ENCODE assay signal across 26 cellular contexts in genomic region chrX:132590350-132591026, GRCh38.
"Had no signal": no experiment of that assay in that cellular context is flagged by ENCODE, and none has a peak within 500 bp of the region (broad histone marks: within the 10 kb centered on the region; RNA-seq: fewer than 3 reads in every experiment).

No MANE protein-coding gene starts in this region.

- H3K36me3 ChIP-seq: neural progenitor cell, ovary, spleen, stomach, thoracic aorta, thyroid gland, tibial nerve, upper lobe of left lung, vagina had no signal

- DNase-seq: natural killer cell; occipital lobe; ovary; posterior cingulate gyrus; psoas muscle; right cardiac atrium; spleen; stimulated activated CD4-positive, alpha-beta T cell treated with anti-CD3 and anti-CD28 coated beads, Interleukin-12 subunit alpha, Interleukin-12 subunit beta, amount 100 ng/mL, for 4 hours; stimulated activated CD4-positive, alpha-beta T cell treated with anti-CD3 and anti-CD28 coated beads, Interleukin-2, amount 100 ng/mL, for 24 hours; stimulated activated CD4-positive, alpha-beta T cell treated with anti-CD3 and anti-CD28 coated beads, Interleukin-2, amount 100 ng/mL, for 48 hours; stimulated activated CD4-positive, alpha-beta T cell treated with anti-CD3 and anti-CD28 coated beads, Interleukin-4, amount 100 ng/mL, for 24 hours; stimulated activated naive B cell treated with anti-CD40 and anti-IgM and Interleukin-4, amounts not matched to agents 10 μg/mL and 1 μg/mL and 100 μg/mL, for 72 hours; stimulated activated naive CD4-positive, alpha-beta T cell treated with Interleukin-2 at 50 U/mL for 16 hours; stomach; thyroid gland; upper lobe of left lung had no signal

- H2AFZ ChIP-seq: neural progenitor cell, parathyroid adenoma had no signal

- H3K79me2 ChIP-seq: parathyroid adenoma had no signal

- FAIRE-seq: urothelium cell line had no signal

- H3K4me1 ChIP-seq: parathyroid adenoma, psoas muscle, spleen, stomach, thyroid gland, tibial nerve, upper lobe of left lung, vagina had no signal

- H3K9me3 ChIP-seq: ovary, psoas muscle, spleen, stomach, thoracic aorta, thyroid gland, tibial nerve, upper lobe of left lung, vagina had no signal

- H3K9ac ChIP-seq: neural progenitor cell, parathyroid adenoma had no signal

- H3K27ac ChIP-seq: neural progenitor cell, ovary, parathyroid adenoma, psoas muscle, skin epidermis, spleen, stomach, thoracic aorta, thyroid gland, tibial nerve, upper lobe of left lung, vagina had no signal

- ATAC-seq: natural killer cell; psoas muscle; right cardiac atrium; sciatic nerve; stimulated activated effector memory CD8-positive, alpha-beta T cell treated with anti-CD3 and anti-CD28 coated beads, Interleukin-12 subunit alpha, Interleukin-12 subunit beta, amount 100 ng/mL, for 72 hours; stimulated activated naive B cell treated with anti-CD40 and anti-IgM and Interleukin-4, amounts not matched to agents 10 μg/mL and 1 μg/mL and 100 μg/mL, for 72 hours had no signal

- H3K4me2 ChIP-seq: neural progenitor cell, smooth muscle cell had no signal

- H3K4me3 ChIP-seq: neural progenitor cell, ovary, psoas muscle, skin epidermis, smooth muscle cell, spleen, stomach, thoracic aorta, thyroid gland, tibial nerve, upper lobe of left lung, vagina had no signal

- H3K27me3 ChIP-seq: neural progenitor cell, ovary, thyroid gland, upper lobe of left lung, vagina had no signal
